Comparison of ENCODE assay signal across 16 cellular contexts in the genomic region with DNA sequence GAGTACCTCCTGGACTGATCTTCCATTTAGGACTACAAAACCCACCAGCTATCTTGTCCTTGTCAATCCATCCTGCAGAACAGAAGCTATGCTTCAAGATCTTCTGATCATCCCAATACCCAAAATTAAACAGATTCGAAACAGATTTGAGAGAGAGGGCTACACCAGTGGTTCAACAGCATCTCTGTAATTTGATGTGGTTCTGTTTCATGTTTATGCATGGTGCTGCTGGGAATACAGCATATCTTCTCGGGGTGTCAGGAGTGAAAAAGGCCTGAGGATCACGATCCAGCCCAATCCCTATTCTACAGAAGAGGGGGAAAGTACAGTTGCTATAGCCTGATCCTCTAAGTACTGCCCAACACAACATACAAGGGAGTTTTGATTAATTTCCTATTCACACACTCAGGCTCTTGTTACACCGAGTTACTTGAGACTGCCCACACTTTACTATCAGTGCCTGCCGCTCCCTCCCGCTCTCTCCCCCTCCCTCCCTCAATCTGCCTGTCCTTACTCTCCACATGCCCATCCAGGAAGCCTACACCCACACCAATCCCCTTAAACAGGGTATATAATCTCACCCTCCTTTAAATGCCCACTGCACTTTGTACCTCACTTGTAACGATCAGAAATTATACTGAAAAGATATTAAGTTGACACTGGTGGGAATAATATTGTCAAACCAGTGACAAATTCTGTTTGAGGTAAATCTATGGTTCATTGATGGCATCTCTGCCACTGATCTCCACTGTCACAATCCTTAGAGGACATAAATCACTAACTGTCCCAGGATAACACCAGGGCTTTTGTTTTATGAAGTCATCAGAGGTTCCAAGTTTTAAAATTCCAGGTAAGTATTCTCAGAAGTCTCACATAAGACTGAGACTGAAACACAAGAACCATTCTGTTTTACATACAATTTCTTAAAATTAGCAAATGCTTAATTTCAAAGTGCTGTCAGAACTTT.
DNase-seq lines count a peak whose midpoint lies in the region; ATAC-seq, FAIRE-seq and TF ChIP-seq lines count a peak whose summit lies in the region.
"Had no signal": no experiment of that assay in that cellular context is flagged by ENCODE, and none has a peak within 500 bp of the region (broad histone marks: within the 10 kb centered on the region; RNA-seq: fewer than 3 reads in every experiment).

No MANE protein-coding gene starts in this region.

- DNase-seq in GM12892 (ENCODE audit: insufficient read length) (no peak), SK-N-DZ (ENCODE audit: low spot score) (peak; percentile 35), islet precursor cell (peak; percentile 66), NCI-H82 (lab: John Stamatoyannopoulos, UW) (no peak)
- DNase-seq in stimulated activated naive B cell treated with anti-CD40 and anti-IgM and Interleukin-4, amounts not matched to agents 10 μg/mL and 1 μg/mL and 100 μg/mL, for 72 hours, result no peak
- DNase-seq: activated effector memory CD4-positive, alpha-beta T cell treated with anti-CD3 and anti-CD28 coated beads, Interleukin-2, amount 50 U/mL, for 16 hours; COR-L47; effector CD8-positive, alpha-beta T cell; GM23248; NCI-H2081 treated with DMSO at 0.1 percent for 48 hours; NCI-H748 treated with DMSO at 0.1 percent for 48 hours; RPMI8226; stimulated activated CD8-positive, alpha-beta memory T cell treated with anti-CD3 and anti-CD28 coated beads, Interleukin-4, amount 100 ng/mL, for 48 hours; uterus had no signal

- H3K27ac Mint-ChIP-seq in stimulated activated naive B cell treated with anti-CD40 and anti-IgM and Interleukin-4, amounts not matched to agents 10 μg/mL and 1 μg/mL and 100 μg/mL, for 72 hours, result peak overlapping the region; percentile 4

- H3K4me3 Mint-ChIP-seq in stimulated activated naive B cell treated with anti-CD40 and anti-IgM and Interleukin-4, amounts not matched to agents 10 μg/mL and 1 μg/mL and 100 μg/mL, for 72 hours, result no peak overlapping the region

- H3K36me3 Mint-ChIP-seq in stimulated activated naive B cell treated with anti-CD40 and anti-IgM and Interleukin-4, amounts not matched to agents 10 μg/mL and 1 μg/mL and 100 μg/mL, for 72 hours, result peaks cover 37% of the 10 kb centered on the region in 2 donors

- no peak for FAIRE-seq in GM12892 (lab: Jason Lieb, UNC)

- ATAC-seq in stimulated activated naive B cell treated with anti-CD40 and anti-IgM and Interleukin-4, amounts not matched to agents 10 μg/mL and 1 μg/mL and 100 μg/mL, for 72 hours (replicated peaks), result no peak
- ATAC-seq in HG02973 (IDR thresholded peaks at IDR 0.05; ENCODE audit: unreplicated experiment) (no peak), HG03196 (IDR thresholded peaks at IDR 0.05; ENCODE audit: unreplicated experiment) (no peak)

- TF ChIP-seq POLR2A in GM12892 (IDR thresholded peaks at IDR 0.05; ENCODE audit: low read depth, low read length), result peak; percentile 37; the same call in 1 of the 2 replicates

- no peaks in the 10 kb centered on the region for H3K9me3 Mint-ChIP-seq in stimulated activated naive B cell treated with anti-CD40 and anti-IgM and Interleukin-4, amounts not matched to agents 10 μg/mL and 1 μg/mL and 100 μg/mL, for 72 hours

- peaks cover 54 to 85% of the 10 kb centered on the region in 2 donors for H3K4me1 Mint-ChIP-seq in stimulated activated naive B cell treated with anti-CD40 and anti-IgM and Interleukin-4, amounts not matched to agents 10 μg/mL and 1 μg/mL and 100 μg/mL, for 72 hours

- H3K27me3 Mint-ChIP-seq in stimulated activated naive B cell treated with anti-CD40 and anti-IgM and Interleukin-4, amounts not matched to agents 10 μg/mL and 1 μg/mL and 100 μg/mL, for 72 hours, result no peaks in the 10 kb centered on the region

Comparison
In these comparisons a context has a peak if more than half of its experiments do, and no peak if none do; other contexts are left out.
1. DNase-seq: peak in SK-N-DZ (single experiment) and islet precursor cell (single experiment); none in GM12892 (single experiment), stimulated activated naive B cell treated with anti-CD40 and anti-IgM and Interleukin-4, amounts not matched to agents 10 μg/mL and 1 μg/mL and 100 μg/mL, for 72 hours (single experiment) and NCI-H82 (single experiment).